In the genomic region with DNA sequence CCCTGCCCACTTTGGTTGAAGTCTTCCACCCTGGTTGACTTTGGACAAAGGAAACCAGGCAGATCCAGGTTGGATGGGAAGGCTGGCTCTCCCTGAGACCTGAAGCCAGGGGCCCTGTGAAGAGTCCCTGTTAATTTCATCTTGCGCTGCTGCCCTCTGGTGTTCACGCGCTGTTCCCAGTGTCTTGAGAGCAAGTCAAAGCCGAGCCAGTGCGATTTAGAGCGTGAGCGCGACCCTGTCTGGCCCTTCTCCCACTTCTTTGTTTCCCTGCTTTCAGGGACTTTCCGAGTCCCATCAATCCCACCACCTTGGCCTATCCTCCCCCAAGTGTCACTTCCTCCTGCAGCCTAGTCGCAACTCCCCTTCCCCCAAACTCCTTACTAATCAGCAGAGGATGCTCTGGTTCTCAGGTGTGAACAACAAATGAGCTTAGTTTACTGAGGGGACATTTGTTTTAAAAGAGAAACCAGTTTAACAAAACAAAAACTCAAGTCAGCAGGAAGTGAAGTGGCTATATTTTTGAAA, we compare ENCODE assay signal across 8 cellular contexts. TPM values are rescaled to one million over a fixed set of nuclear protein-coding genes. Genes with fewer than 3 reads are reported as not detected.
DNase-seq lines count a peak whose midpoint lies in the region; ATAC-seq and TF ChIP-seq lines count a peak whose summit lies in the region.

No MANE protein-coding gene starts in this region.

- H3K27ac ChIP-seq in AG04450 (ENCODE audit: low read depth, low read length) (no peak overlapping the region), thoracic aorta (no peak overlapping the region)

- peak; percentile 56 for DNase-seq in AG04450 (ENCODE audit: low read depth, low spot score)
- DNase-seq in activated CD8-positive, alpha-beta memory T cell treated with anti-CD3 and anti-CD28 coated beads, Interleukin-2, amount 50 U/mL, for 4 hours: peak; percentile 91
- peak; percentile 86 for DNase-seq in fibroblast of mammary gland (ENCODE audit: low read depth)
- DNase-seq in thoracic aorta (ENCODE audit: low spot score): peak; percentile 74
- DNase-seq in NCI-H524 (lab: John Stamatoyannopoulos, UW): no peak

- H3K36me3 ChIP-seq in neuron (ENCODE audit: insufficient read depth, low read length) (no peaks in the 10 kb centered on the region), thoracic aorta (no peaks in the 10 kb centered on the region)

- no peak for TF ChIP-seq EP300 in Ishikawa (IDR thresholded peaks at IDR 0.05; ENCODE audit: borderline replicate concordance)

- ATAC-seq in GM19395 (IDR thresholded peaks at IDR 0.05; ENCODE audit: unreplicated experiment): peak; percentile 49
- ATAC-seq in thoracic aorta (ENCODE audit: insufficient number of reproducible peaks, low FRiP score, low read depth): peak; percentile 54

- POLR2A ChIA-PET in AG04450 (lab: Yijun Ruan, JAX): interaction anchor here (0.7 kb wide), 1 partner anchor 110 kb away, joined by 3 read pairs; no protein-coding TSS in a partner anchor

- peaks cover 16% of the 10 kb centered on the region for H3K4me1 ChIP-seq in neuron (ENCODE audit: insufficient read depth, low read length)
- no peaks in the 10 kb centered on the region for H3K4me1 ChIP-seq in thoracic aorta (ENCODE audit: control insufficient read depth in 1 of 2, low read depth in 2 of 2)

- peak; percentile 89 for TF ChIP-seq CTCF in AG04450 (IDR thresholded peaks at IDR 0.05; ENCODE audit: low read depth, low read length)
- peak; percentile 88 for TF ChIP-seq CTCF in fibroblast of mammary gland (conservative IDR thresholded peaks at IDR 0.05; ENCODE audit: control insufficient read depth, insufficient read depth, low read depth, low read length)
- peak; percentile 79 for TF ChIP-seq CTCF in thoracic aorta (IDR thresholded peaks at IDR 0.05)

- H3K4me3 ChIP-seq in AG04450 (ENCODE audit: low read depth, low read length) (peak overlapping the region; percentile 29), fibroblast of mammary gland (ENCODE audit: control insufficient read depth, low read depth, low read length) (peak overlapping the region; percentile 20), neuron (ENCODE audit: low read length) (no peak overlapping the region), thoracic aorta (peak overlapping the region; percentile 28)

- peak overlapping the region; percentile 85 for H2AFZ ChIP-seq in neuron (ENCODE audit: low read depth, low read length)

- H3K9me3 ChIP-seq in AG04450 (ENCODE audit: control insufficient read depth, insufficient read depth, low read length) (peaks cover 3% of the 10 kb centered on the region; the same call in 1 of the 2 replicates), neuron (ENCODE audit: low read length) (peaks cover 3% of the 10 kb centered on the region), thoracic aorta (no peaks in the 10 kb centered on the region)

- TF ChIP-seq RAD21 in Ishikawa (IDR thresholded peaks at IDR 0.05; ENCODE audit: low read depth): peak; percentile 89

- CTCF ChIA-PET in AG04450 (lab: Charles Lee): interaction anchor here (0.5 to 3.1 kb wide), 39 partner anchors 9 to 270 kb away, joined by 3 to 30 read pairs (median 4); partner anchors contain the start of genes CHRNA9 and N4BP2

- H3K27me3 ChIP-seq in AG04450 (ENCODE audit: control insufficient read depth, insufficient read depth, low read length): no peaks in the 10 kb centered on the region
- H3K27me3 ChIP-seq in neuron (ENCODE audit: insufficient read depth, low read length): no peaks in the 10 kb centered on the region
- H3K27me3 ChIP-seq in thoracic aorta (replicated peaks; ENCODE audit: insufficient read depth): no peaks in the 10 kb centered on the region

TF ChIP-seq in Ishikawa, 13 proteins besides CTCF, POLR2A, EP300 and RAD21:
- TF ChIP-seq YY1 (IDR thresholded peaks at IDR 0.05; ENCODE audit: low read depth) (no peak), CREB1 (IDR thresholded peaks at IDR 0.05; ENCODE audit: low read depth) (no peak), ZBTB7A (IDR thresholded peaks at IDR 0.05; ENCODE audit: low read depth) (no peak), FOXM1 (IDR thresholded peaks at IDR 0.05; ENCODE audit: borderline replicate concordance, low read depth) (no peak), EGR1 (IDR thresholded peaks at IDR 0.05) (no peak), REST (IDR thresholded peaks at IDR 0.05; ENCODE audit: low read depth) (no peak), NFIC (IDR thresholded peaks at IDR 0.05) (no peak), CEBPB (IDR thresholded peaks at IDR 0.05) (no peak), TCF12 (IDR thresholded peaks at IDR 0.05; ENCODE audit: low read depth) (no peak), TAF1 (IDR thresholded peaks at IDR 0.05; ENCODE audit: low read depth) (no peak), TEAD4 (IDR thresholded peaks at IDR 0.05) (no peak)
- TF ChIP-seq, protein P1, sequence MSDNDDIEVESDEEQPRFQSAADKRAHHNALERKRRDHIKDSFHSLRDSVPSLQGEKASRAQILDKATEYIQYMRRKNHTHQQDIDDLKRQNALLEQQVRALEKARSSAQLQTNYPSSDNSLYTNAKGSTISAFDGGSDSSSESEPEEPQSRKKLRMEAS (IDR thresholded peaks at IDR 0.05): no peak
- TF ChIP-seq, protein P2, sequence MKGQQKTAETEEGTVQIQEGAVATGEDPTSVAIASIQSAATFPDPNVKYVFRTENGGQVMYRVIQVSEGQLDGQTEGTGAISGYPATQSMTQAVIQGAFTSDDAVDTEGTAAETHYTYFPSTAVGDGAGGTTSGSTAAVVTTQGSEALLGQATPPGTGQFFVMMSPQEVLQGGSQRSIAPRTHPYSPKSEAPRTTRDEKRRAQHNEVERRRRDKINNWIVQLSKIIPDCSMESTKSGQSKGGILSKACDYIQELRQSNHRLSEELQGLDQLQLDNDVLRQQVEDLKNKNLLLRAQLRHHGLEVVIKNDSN (IDR thresholded peaks at IDR 0.05): no peak

RNA-seq across cellular contexts. Expression of gene CHRNA9, which starts 25.8 kb away (rescaled TPM):
- 0.07 TPM in 1 of 2 replicates, not detected in the other for polyA plus RNA-seq in AG04450 (2011; rRNA removed)
- polyA minus RNA-seq in AG04450 (2011; rRNA and poly(A)+ RNA removed): not detected in 2 replicates
- not detected for total RNA-seq in thoracic aorta

Comparison
In these comparisons a context has a peak if more than half of its experiments do, and no peak if none do; other contexts are left out.
1. DNase-seq: peak in AG04450 (single experiment), activated CD8-positive, alpha-beta memory T cell treated with anti-CD3 and anti-CD28 coated beads, Interleukin-2, amount 50 U/mL, for 4 hours (single experiment), fibroblast of mammary gland (single experiment) and thoracic aorta (single experiment); none in NCI-H524 (0 of 2).
2. Peak in every context shown above with its lines, with median percentiles within 50 percentile points of each other: CTCF ChIP-seq.